Comparison of ENCODE assay signal across 9 cellular contexts in genomic region chr7:134546903-134547737, GRCh38. TPM values are rescaled to one million over a fixed set of nuclear protein-coding genes. Genes with fewer than 3 reads are reported as not detected.
DNase-seq lines count a peak whose midpoint lies in the region; ATAC-seq and TF ChIP-seq lines count a peak whose summit lies in the region.
"Had no signal": no experiment of that assay in that cellular context is flagged by ENCODE, and none has a peak within 500 bp of the region (broad histone marks: within the 10 kb centered on the region; RNA-seq: fewer than 3 reads in every experiment).

No MANE protein-coding gene starts in this region.

- DNase-seq in NCI-H2196 (lab: John Stamatoyannopoulos, UW; ENCODE audit: unreplicated experiment) (peak; percentile 41), NCI-H2196 treated with DMSO at 0.1 percent for 48 hours (lab: John Stamatoyannopoulos, UW; ENCODE audit: unreplicated experiment) (no peak), NCI-H2107 (lab: John Stamatoyannopoulos, UW) (peak; percentile 55), chondrocyte (ENCODE audit: low spot score) (no peak), left kidney (ENCODE audit: low read depth, low spot score) (peak; percentile 24)
- peak; percentile 68 for DNase-seq in activated CD4-positive, CD25-positive, alpha-beta regulatory T cell treated with anti-CD3 and anti-CD28 coated beads, Interleukin-2, amount 50 U/mL, for 72 hours
- peak; percentile 46 for DNase-seq in stimulated activated CD4-positive, alpha-beta T cell treated with anti-CD3 and anti-CD28 coated beads, Interleukin-2, amount 100 ng/mL, for 4 hours (ENCODE audit: low read depth)

- H3K27ac Mint-ChIP-seq in chondrocyte (ENCODE audit: unreplicated experiment) = peak overlapping the region; percentile 60

- ATAC-seq in HG02943 (IDR thresholded peaks at IDR 0.05; ENCODE audit: low read depth, unreplicated experiment) = peak; percentile 53

- TF ChIP-seq CTCF in chondrocyte (IDR thresholded peaks at IDR 0.05) = peak; percentile 95

- H3K9me3 Mint-ChIP-seq in chondrocyte (ENCODE audit: low read depth) = no peaks in the 10 kb centered on the region

- H3K27me3 Mint-ChIP-seq in chondrocyte (ENCODE audit: low read depth) = peaks cover 37% of the 10 kb centered on the region

- H3K4me3 Mint-ChIP-seq in chondrocyte (ENCODE audit: unreplicated experiment) = peak overlapping the region; percentile 76

- H3K36me3 Mint-ChIP-seq in chondrocyte (ENCODE audit: low read depth) = no peaks in the 10 kb centered on the region

- H3K4me1 Mint-ChIP-seq in chondrocyte (ENCODE audit: low read depth) = peaks cover 22% of the 10 kb centered on the region

RNA-seq across cellular contexts. Expression of gene AKR1B15, which starts 1.8 kb away (rescaled TPM):
- total RNA-seq in chondrocyte = not detected in 3 replicates
- total RNA-seq: Daoy had no signal

RNA-seq across cellular contexts. Expression of gene AKR1B10, which starts 19.8 kb away (rescaled TPM):
- not detected in 3 replicates for total RNA-seq in chondrocyte

Comparison
In these comparisons a context has a peak if more than half of its experiments do, and no peak if none do; other contexts are left out.
1. DNase-seq: peak in NCI-H2196 (single experiment), NCI-H2107 (single experiment), activated CD4-positive, CD25-positive, alpha-beta regulatory T cell treated with anti-CD3 and anti-CD28 coated beads, Interleukin-2, amount 50 U/mL, for 72 hours (single experiment), left kidney (single experiment) and stimulated activated CD4-positive, alpha-beta T cell treated with anti-CD3 and anti-CD28 coated beads, Interleukin-2, amount 100 ng/mL, for 4 hours (single experiment); none in NCI-H2196 treated with DMSO at 0.1 percent for 48 hours (single experiment) and chondrocyte (single experiment).